Comparison of ENCODE assay signal across 7 cellular contexts in genomic region chr2:209577376-209578357, GRCh38.
DNase-seq lines count a peak whose midpoint lies in the region; ATAC-seq and TF ChIP-seq lines count a peak whose summit lies in the region.

No MANE protein-coding gene starts in this region.

- peak; percentile 45 for TF ChIP-seq RAD21 in neural cell (conservative IDR thresholded peaks at IDR 0.05)

- H3K4me1 Mint-ChIP-seq in naive thymus-derived CD8-positive, alpha-beta T cell, result peaks cover 0 to 8% (median 5%) of the 10 kb centered on the region in 4 donors
- H3K4me1 Mint-ChIP-seq in stimulated activated naive B cell treated with anti-CD40 and anti-IgM and Interleukin-4, amounts not matched to agents 10 μg/mL and 1 μg/mL and 100 μg/mL, for 72 hours, result peaks cover 5 to 15% of the 10 kb centered on the region in 2 donors

- no peak overlapping the region for H3K27ac ChIP-seq in body of pancreas
- peak overlapping the region; percentile 99 for H3K27ac ChIP-seq in neural cell (ENCODE audit: low read length)

- H3K9me3 ChIP-seq in body of pancreas (no peaks in the 10 kb centered on the region), neural cell (ENCODE audit: low read length) (no peaks in the 10 kb centered on the region)

- intact Hi-C loops in body of pancreas (cut with DNase I), result no loop called here

- H3K27me3 ChIP-seq in body of pancreas, result no peaks in the 10 kb centered on the region
- no peaks in the 10 kb centered on the region for H3K27me3 ChIP-seq in neural cell (ENCODE audit: insufficient read depth, low read depth, low read length)

- no peaks in the 10 kb centered on the region for H3K9me3 Mint-ChIP-seq in naive thymus-derived CD8-positive, alpha-beta T cell
- no peaks in the 10 kb centered on the region for H3K9me3 Mint-ChIP-seq in stimulated activated naive B cell treated with anti-CD40 and anti-IgM and Interleukin-4, amounts not matched to agents 10 μg/mL and 1 μg/mL and 100 μg/mL, for 72 hours

- H3K4me3 Mint-ChIP-seq in naive thymus-derived CD8-positive, alpha-beta T cell, result no peak overlapping the region
- H3K4me3 Mint-ChIP-seq in stimulated activated naive B cell treated with anti-CD40 and anti-IgM and Interleukin-4, amounts not matched to agents 10 μg/mL and 1 μg/mL and 100 μg/mL, for 72 hours, result no peak overlapping the region

- H4K20me1 ChIP-seq in neural cell (ENCODE audit: insufficient read depth), result no peaks in the 10 kb centered on the region

- TF ChIP-seq POLR2A in body of pancreas (IDR thresholded peaks at IDR 0.05), result no peak

- peak overlapping the region; percentile 91 for H3K9ac ChIP-seq in neural cell (ENCODE audit: low read length)

- H3K4me1 ChIP-seq in body of pancreas, result no peaks in the 10 kb centered on the region

- peak; percentile 31; the same call in 1 of the 3 replicates for TF ChIP-seq CTCF in GM12872 (IDR thresholded peaks at IDR 0.05; ENCODE audit: insufficient read depth, low read depth, low read length)
- TF ChIP-seq CTCF in body of pancreas (IDR thresholded peaks at IDR 0.05), result peak in 6 of 7 experiments; percentile 24 to 39 (median 32)
- peak; percentile 63 for TF ChIP-seq CTCF in neural cell (IDR thresholded peaks at IDR 0.05; ENCODE audit: poor library complexity, severe bottlenecking)

- POLR2A ChIA-PET in naive thymus-derived CD8-positive, alpha-beta T cell (lab: Charles Lee), result no interaction called here

- no peaks in the 10 kb centered on the region for H3K9me2 ChIP-seq in neural cell (ENCODE audit: insufficient read depth, low read length)

- H3K36me3 ChIP-seq in body of pancreas (replicated peaks in 1 of 2; ENCODE audit: insufficient read depth in 1 of 2, low read depth in 2 of 2) (no peaks in the 10 kb centered on the region), neural cell (ENCODE audit: insufficient read depth, low read length) (no peaks in the 10 kb centered on the region)

- 60 to 62% methylated on average over 4 of the region's 4 CpGs for WGBS in body of pancreas, 2 donors

- H3K36me3 Mint-ChIP-seq in naive thymus-derived CD8-positive, alpha-beta T cell, result no peaks in the 10 kb centered on the region
- H3K36me3 Mint-ChIP-seq in stimulated activated naive B cell treated with anti-CD40 and anti-IgM and Interleukin-4, amounts not matched to agents 10 μg/mL and 1 μg/mL and 100 μg/mL, for 72 hours, result no peaks in the 10 kb centered on the region

- peaks cover 0 to 5% (median 0%) of the 10 kb centered on the region in 5 donors for H3K27me3 Mint-ChIP-seq in naive thymus-derived CD8-positive, alpha-beta T cell
- H3K27me3 Mint-ChIP-seq in stimulated activated naive B cell treated with anti-CD40 and anti-IgM and Interleukin-4, amounts not matched to agents 10 μg/mL and 1 μg/mL and 100 μg/mL, for 72 hours, result peaks cover 5 to 6% of the 10 kb centered on the region in 2 donors

- DNase-seq in NCI-H1417 (lab: John Stamatoyannopoulos, UW) (peak; percentile 20 to 77 (median 37)), body of pancreas (no peak), NCI-H526 treated with DMSO at 0.1 percent for 48 hours (lab: John Stamatoyannopoulos, UW) (no peak)
- DNase-seq in naive thymus-derived CD8-positive, alpha-beta T cell, result no peak
- no peak for DNase-seq in stimulated activated naive B cell treated with anti-CD40 and anti-IgM and Interleukin-4, amounts not matched to agents 10 μg/mL and 1 μg/mL and 100 μg/mL, for 72 hours

- H3K79me2 ChIP-seq in neural cell (replicated peaks; ENCODE audit: insufficient read depth, low read length), result peaks cover 71% of the 10 kb centered on the region

- H2AFZ ChIP-seq in neural cell (ENCODE audit: low read depth, low read length), result peak overlapping the region; percentile 11

- H3K4me2 ChIP-seq in neural cell (ENCODE audit: low read length), result peak overlapping the region; percentile 98

- H3K27ac Mint-ChIP-seq in naive thymus-derived CD8-positive, alpha-beta T cell, result no peak overlapping the region
- H3K27ac Mint-ChIP-seq in stimulated activated naive B cell treated with anti-CD40 and anti-IgM and Interleukin-4, amounts not matched to agents 10 μg/mL and 1 μg/mL and 100 μg/mL, for 72 hours, result no peak overlapping the region

- ATAC-seq in body of pancreas, result no peak
- no peak for ATAC-seq in naive thymus-derived CD8-positive, alpha-beta T cell
- no peak for ATAC-seq in stimulated activated naive B cell treated with anti-CD40 and anti-IgM and Interleukin-4, amounts not matched to agents 10 μg/mL and 1 μg/mL and 100 μg/mL, for 72 hours (replicated peaks)

- peaks cover 2% of the 10 kb centered on the region for H3F3A ChIP-seq in neural cell (ENCODE audit: insufficient read depth, low read length, poor library complexity, severe bottlenecking)

- H3K4me3 ChIP-seq in body of pancreas, result no peak overlapping the region
- H3K4me3 ChIP-seq in neural cell (ENCODE audit: low read length), result peak overlapping the region; percentile 66

- TF ChIP-seq EP300 in neural cell (conservative IDR thresholded peaks at IDR 0.05; ENCODE audit: poor library complexity, severe bottlenecking), result no peak

TF ChIP-seq in neural cell, 6 proteins besides CTCF, POLR2A, EP300 and RAD21:
- TF ChIP-seq SMC3 (conservative IDR thresholded peaks at IDR 0.05; ENCODE audit: poor library complexity) (peak; percentile 54), REST (IDR thresholded peaks at IDR 0.05; ENCODE audit: borderline replicate concordance) (peak; percentile 11), POLR2AphosphoS5 (IDR thresholded peaks at IDR 0.05) (no peak), MXI1 (conservative IDR thresholded peaks at IDR 0.05; ENCODE audit: poor library complexity, severe bottlenecking) (no peak), EZH2 (IDR thresholded peaks at IDR 0.05; ENCODE audit: borderline replicate concordance, insufficient read depth, low read length, poor library complexity, severe bottlenecking) (no peak), TAF1 (IDR thresholded peaks at IDR 0.05; ENCODE audit: low read depth) (peak; percentile 34)

Comparison
In these comparisons a context has a peak if more than half of its experiments do, and no peak if none do; other contexts are left out.
1. DNase-seq: peak in NCI-H1417 (3 of 3); none in body of pancreas (0 of 4), NCI-H526 treated with DMSO at 0.1 percent for 48 hours (single experiment), naive thymus-derived CD8-positive, alpha-beta T cell (0 of 10) and stimulated activated naive B cell treated with anti-CD40 and anti-IgM and Interleukin-4, amounts not matched to agents 10 μg/mL and 1 μg/mL and 100 μg/mL, for 72 hours (single experiment).
2. Peak in every context shown above with its lines, with median percentiles within 50 percentile points of each other: CTCF ChIP-seq.